Comparison of ENCODE assay signal across 1 cellular context in the genomic region with DNA sequence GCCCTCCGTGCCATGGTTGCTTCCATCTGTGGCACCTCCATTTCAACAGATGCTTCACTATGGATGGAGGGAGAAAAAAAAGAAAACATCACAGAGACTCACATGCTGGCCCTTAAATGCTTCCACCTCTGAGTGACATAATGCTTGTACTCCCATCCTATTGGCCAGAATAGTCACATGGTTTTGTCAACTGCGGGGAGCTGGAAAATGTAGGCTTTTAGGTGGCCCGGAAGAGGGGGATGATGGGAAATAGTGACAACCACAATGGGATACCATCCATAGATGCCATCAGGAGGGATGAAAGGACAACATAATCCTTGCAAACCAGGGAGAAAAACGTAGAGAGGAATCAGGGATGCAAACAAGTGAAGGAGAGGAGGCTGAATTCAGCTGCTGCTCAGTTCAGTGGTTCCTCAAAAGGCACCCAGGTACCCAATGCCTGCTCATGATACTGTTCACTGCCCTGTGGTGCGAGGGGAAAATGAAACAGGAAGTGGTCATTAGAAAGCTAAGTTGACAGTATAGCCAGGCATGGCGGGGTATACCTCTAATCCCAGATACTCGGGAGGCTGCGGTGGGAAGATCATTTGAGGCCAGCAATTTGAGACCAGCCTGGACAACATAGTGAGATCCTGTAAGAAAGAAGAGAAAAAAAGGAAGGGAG.
TF ChIP-seq lines count a peak whose summit lies in the region.

No MANE protein-coding gene starts in this region.

TF ChIP-seq in GM23338, 12 proteins besides CTCF, POLR2A, EP300 and RAD21 (continued from another document):
- TF ChIP-seq, protein P1, sequence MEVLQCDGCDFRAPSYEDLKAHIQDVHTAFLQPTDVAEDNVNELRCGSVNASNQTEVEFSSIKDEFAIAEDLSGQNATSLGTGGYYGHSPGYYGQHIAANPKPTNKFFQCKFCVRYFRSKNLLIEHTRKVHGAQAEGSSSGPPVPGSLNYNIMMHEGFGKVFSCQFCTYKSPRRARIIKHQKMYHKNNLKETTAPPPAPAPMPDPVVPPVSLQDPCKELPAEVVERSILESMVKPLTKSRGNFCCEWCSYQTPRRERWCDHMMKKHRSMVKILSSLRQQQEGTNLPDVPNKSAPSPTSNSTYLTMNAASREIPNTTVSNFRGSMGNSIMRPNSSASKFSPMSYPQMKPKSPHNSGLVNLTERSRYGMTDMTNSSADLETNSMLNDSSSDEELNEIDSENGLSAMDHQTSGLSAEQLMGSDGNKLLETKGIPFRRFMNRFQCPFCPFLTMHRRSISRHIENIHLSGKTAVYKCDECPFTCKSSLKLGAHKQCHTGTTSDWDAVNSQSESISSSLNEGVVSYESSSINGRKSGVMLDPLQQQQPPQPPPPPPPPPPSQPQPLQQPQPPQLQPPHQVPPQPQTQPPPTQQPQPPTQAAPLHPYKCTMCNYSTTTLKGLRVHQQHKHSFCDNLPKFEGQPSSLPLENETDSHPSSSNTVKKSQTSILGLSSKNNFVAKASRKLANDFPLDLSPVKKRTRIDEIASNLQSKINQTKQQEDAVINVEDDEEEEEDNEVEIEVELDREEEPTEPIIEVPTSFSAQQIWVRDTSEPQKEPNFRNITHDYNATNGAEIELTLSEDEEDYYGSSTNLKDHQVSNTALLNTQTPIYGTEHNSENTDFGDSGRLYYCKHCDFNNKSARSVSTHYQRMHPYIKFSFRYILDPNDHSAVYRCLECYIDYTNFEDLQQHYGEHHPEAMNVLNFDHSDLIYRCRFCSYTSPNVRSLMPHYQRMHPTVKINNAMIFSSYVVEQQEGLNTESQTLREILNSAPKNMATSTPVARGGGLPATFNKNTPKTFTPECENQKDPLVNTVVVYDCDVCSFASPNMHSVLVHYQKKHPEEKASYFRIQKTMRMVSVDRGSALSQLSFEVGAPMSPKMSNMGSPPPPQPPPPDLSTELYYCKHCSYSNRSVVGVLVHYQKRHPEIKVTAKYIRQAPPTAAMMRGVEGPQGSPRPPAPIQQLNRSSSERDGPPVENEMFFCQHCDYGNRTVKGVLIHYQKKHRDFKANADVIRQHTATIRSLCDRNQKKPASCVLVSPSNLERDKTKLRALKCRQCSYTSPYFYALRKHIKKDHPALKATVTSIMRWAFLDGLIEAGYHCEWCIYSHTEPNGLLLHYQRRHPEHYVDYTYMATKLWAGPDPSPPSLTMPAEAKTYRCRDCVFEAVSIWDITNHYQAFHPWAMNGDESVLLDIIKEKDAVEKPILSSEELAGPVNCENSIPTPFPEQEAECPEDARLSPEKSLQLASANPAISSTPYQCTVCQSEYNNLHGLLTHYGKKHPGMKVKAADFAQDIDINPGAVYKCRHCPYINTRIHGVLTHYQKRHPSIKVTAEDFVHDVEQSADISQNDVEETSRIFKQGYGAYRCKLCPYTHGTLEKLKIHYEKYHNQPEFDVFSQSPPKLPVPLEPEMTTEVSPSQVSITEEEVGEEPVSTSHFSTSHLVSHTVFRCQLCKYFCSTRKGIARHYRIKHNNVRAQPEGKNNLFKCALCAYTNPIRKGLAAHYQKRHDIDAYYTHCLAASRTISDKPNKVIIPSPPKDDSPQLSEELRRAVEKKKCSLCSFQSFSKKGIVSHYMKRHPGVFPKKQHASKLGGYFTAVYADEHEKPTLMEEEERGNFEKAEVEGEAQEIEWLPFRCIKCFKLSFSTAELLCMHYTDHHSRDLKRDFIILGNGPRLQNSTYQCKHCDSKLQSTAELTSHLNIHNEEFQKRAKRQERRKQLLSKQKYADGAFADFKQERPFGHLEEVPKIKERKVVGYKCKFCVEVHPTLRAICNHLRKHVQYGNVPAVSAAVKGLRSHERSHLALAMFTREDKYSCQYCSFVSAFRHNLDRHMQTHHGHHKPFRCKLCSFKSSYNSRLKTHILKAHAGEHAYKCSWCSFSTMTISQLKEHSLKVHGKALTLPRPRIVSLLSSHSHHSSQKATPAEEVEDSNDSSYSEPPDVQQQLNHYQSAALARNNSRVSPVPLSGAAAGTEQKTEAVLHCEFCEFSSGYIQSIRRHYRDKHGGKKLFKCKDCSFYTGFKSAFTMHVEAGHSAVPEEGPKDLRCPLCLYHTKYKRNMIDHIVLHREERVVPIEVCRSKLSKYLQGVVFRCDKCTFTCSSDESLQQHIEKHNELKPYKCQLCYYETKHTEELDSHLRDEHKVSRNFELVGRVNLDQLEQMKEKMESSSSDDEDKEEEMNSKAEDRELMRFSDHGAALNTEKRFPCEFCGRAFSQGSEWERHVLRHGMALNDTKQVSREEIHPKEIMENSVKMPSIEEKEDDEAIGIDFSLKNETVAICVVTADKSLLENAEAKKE (CRISPR knock-in tag; IDR thresholded peaks at IDR 0.05) = no peak
- no peak for TF ChIP-seq CREB1 (CRISPR knock-in tag; IDR thresholded peaks at IDR 0.05; ENCODE audit: low read depth)
- no peak for TF ChIP-seq EZH2 (IDR thresholded peaks at IDR 0.05; ENCODE audit: low read depth, unreplicated experiment)
- TF ChIP-seq NANOG (IDR thresholded peaks at IDR 0.05; ENCODE audit: borderline replicate concordance) = no peak
- no peak for TF ChIP-seq ZNF114 (CRISPR knock-in tag; IDR thresholded peaks at IDR 0.05)
- TF ChIP-seq POLR2AphosphoS5 (IDR thresholded peaks at IDR 0.05; ENCODE audit: low read depth) = no peak
- no peak for TF ChIP-seq REST (IDR thresholded peaks at IDR 0.05; ENCODE audit: unreplicated experiment)
TF ChIP-seq in GM23338: peak in this region for 0.
